6 cellular contexts compared by ENCODE assay signal in genomic region chr10:13767148-13767547, GRCh38.
DNase-seq lines count a peak whose midpoint lies in the region; ATAC-seq and TF ChIP-seq lines count a peak whose summit lies in the region.
"Not testable (repeated sequence)": the region's sequence is repeated elsewhere in the genome, so short reads cannot be mapped to it uniquely, and the experiment has no call there.

No MANE protein-coding gene starts in this region.

- not testable (repeated sequence) for TF ChIP-seq CTCF in HFFc6 (IDR thresholded peaks at IDR 0.05); body of pancreas (IDR thresholded peaks at IDR 0.05); endothelial cell (IDR thresholded peaks at IDR 0.05; ENCODE audit: unreplicated experiment); mesothelial cell of epicardium (IDR thresholded peaks at IDR 0.05; ENCODE audit: unreplicated experiment)

- H3K4ac ChIP-seq in mesenchymal stem cell (ENCODE audit: low read depth in 1 of 2, low read length in 2 of 2); trophoblast cell (ENCODE audit: low read depth, low read length): not testable (repeated sequence)

- H3K14ac ChIP-seq in mesenchymal stem cell (ENCODE audit: low read length in 2 of 2); trophoblast cell (ENCODE audit: low read length): not testable (repeated sequence)

- not testable (repeated sequence) for H4K91ac ChIP-seq in mesenchymal stem cell (ENCODE audit: low read length); trophoblast cell (ENCODE audit: low read depth, low read length)

- not testable (repeated sequence) for H3K4me2 ChIP-seq in mesenchymal stem cell (ENCODE audit: low read length, poor library complexity, severe bottlenecking); trophoblast cell (ENCODE audit: low read length)

- not testable (repeated sequence) for H4K8ac ChIP-seq in mesenchymal stem cell (ENCODE audit: low read length); trophoblast cell (ENCODE audit: low read depth, low read length)

- H2AK5ac ChIP-seq in mesenchymal stem cell (ENCODE audit: low read length, severe bottlenecking) = peak overlapping the region; percentile 90
- not testable (repeated sequence) for H2AK5ac ChIP-seq in trophoblast cell (ENCODE audit: low read length)

- H3K36me3 Mint-ChIP-seq in HFFc6 (ENCODE audit: low read depth) = peaks cover 56% of the 10 kb centered on the region
- H3K36me3 Mint-ChIP-seq in endothelial cell (ENCODE audit: low read depth, unreplicated experiment) = peaks cover 13% of the 10 kb centered on the region
- not testable (repeated sequence) for H3K36me3 Mint-ChIP-seq in mesothelial cell of epicardium

- peak overlapping the region in 3 of 4 donors; percentile 22 to 83 (median 36) for H3K27ac ChIP-seq in body of pancreas
- peak overlapping the region; percentile 28 for H3K27ac ChIP-seq in mesenchymal stem cell (ENCODE audit: low read length, poor library complexity, severe bottlenecking)
- peak overlapping the region; percentile 24 for H3K27ac ChIP-seq in trophoblast cell (ENCODE audit: low read depth, low read length)

- H3K27ac Mint-ChIP-seq in HFFc6 (peak overlapping the region; percentile 45; the same call in 1 of the 2 replicates), mesothelial cell of epicardium (peak overlapping the region; percentile 83)
- not testable (repeated sequence) for H3K27ac Mint-ChIP-seq in endothelial cell (ENCODE audit: unreplicated experiment)

- H3K4me1 Mint-ChIP-seq in HFFc6 (ENCODE audit: low read depth) (peaks cover 66% of the 10 kb centered on the region), mesothelial cell of epicardium (peaks cover 32% of the 10 kb centered on the region)
- not testable (repeated sequence) for H3K4me1 Mint-ChIP-seq in endothelial cell (ENCODE audit: unreplicated experiment)

- H3K4me3 Mint-ChIP-seq in HFFc6, mesothelial cell of epicardium: not testable (repeated sequence)
- peak overlapping the region; percentile 47 for H3K4me3 Mint-ChIP-seq in endothelial cell (ENCODE audit: unreplicated experiment)

- H3K36me3 ChIP-seq in body of pancreas (replicated peaks in 1 of 2; ENCODE audit: insufficient read depth in 1 of 2, low read depth in 2 of 2); mesenchymal stem cell (ENCODE audit: control insufficient read depth in 1 of 2, insufficient read depth in 2 of 2, low read depth in 1 of 2, low read length in 2 of 2); trophoblast cell (ENCODE audit: control insufficient read depth in 1 of 2, insufficient read depth in 2 of 2, low read length in 2 of 2): not testable (repeated sequence)

- DNase-seq in HFFc6; body of pancreas; endothelial cell (ENCODE audit: low spot score); mesenchymal stem cell; mesothelial cell of epicardium (ENCODE audit: low spot score in 2 of 2, unreplicated experiment in 2 of 2): not testable (repeated sequence)
- peak; percentile 91 to 93 for DNase-seq in trophoblast cell

- not testable (repeated sequence) for H3K27me3 ChIP-seq in body of pancreas; mesenchymal stem cell (ENCODE audit: control insufficient read depth in 1 of 2, insufficient read depth in 1 of 2, low read length in 2 of 2); trophoblast cell (ENCODE audit: insufficient read depth, low read length)

- not testable (repeated sequence) for H3K27me3 Mint-ChIP-seq in HFFc6 (ENCODE audit: insufficient read depth); endothelial cell (ENCODE audit: unreplicated experiment); mesothelial cell of epicardium (ENCODE audit: low read depth)

- H3K23ac ChIP-seq in mesenchymal stem cell (ENCODE audit: low read length in 2 of 2); trophoblast cell (ENCODE audit: low read length): not testable (repeated sequence)

- intact Hi-C loops in body of pancreas (cut with DNase I) = not testable (repeated sequence)

- H3K9ac ChIP-seq in mesenchymal stem cell (ENCODE audit: low read length); trophoblast cell (ENCODE audit: low read length): not testable (repeated sequence)

- not testable (repeated sequence) for H3K79me1 ChIP-seq in mesenchymal stem cell (replicated peaks; ENCODE audit: low read length, poor library complexity, severe bottlenecking); trophoblast cell (ENCODE audit: low read length)

- TF ChIP-seq POLR2A in body of pancreas (IDR thresholded peaks at IDR 0.05) = not testable (repeated sequence)

- H3K4me3 ChIP-seq in body of pancreas; mesenchymal stem cell (ENCODE audit: insufficient read depth in 1 of 2, low read depth in 1 of 2, low read length in 2 of 2); trophoblast cell (ENCODE audit: low read depth, low read length): not testable (repeated sequence)

- not testable (repeated sequence) for H3K79me2 ChIP-seq in trophoblast cell (ENCODE audit: control insufficient read depth, insufficient read depth, low read length, poor library complexity)

- H4K12ac ChIP-seq in trophoblast cell (ENCODE audit: low read depth, low read length) = not testable (repeated sequence)

- H3K4me1 ChIP-seq in body of pancreas (peaks cover 27% of the 10 kb centered on the region), mesenchymal stem cell (ENCODE audit: control insufficient read depth, insufficient read depth, low read depth, low read length) (peaks cover 20% of the 10 kb centered on the region)
- not testable (repeated sequence) for H3K4me1 ChIP-seq in trophoblast cell (ENCODE audit: control insufficient read depth in 1 of 2, insufficient read depth in 2 of 2, low read length in 2 of 2)

- not testable (repeated sequence) for H2AFZ ChIP-seq in mesenchymal stem cell (ENCODE audit: low read depth, low read length); trophoblast cell (ENCODE audit: insufficient read depth, low read length, poor library complexity)

- not testable (repeated sequence) for H3K9me3 ChIP-seq in body of pancreas; mesenchymal stem cell (ENCODE audit: control insufficient read depth, low read length); trophoblast cell (ENCODE audit: insufficient read depth, low read depth, low read length)

- peak overlapping the region; percentile 81 for H2BK5ac ChIP-seq in mesenchymal stem cell (ENCODE audit: low read depth, low read length, poor library complexity, severe bottlenecking)
- H2BK5ac ChIP-seq in trophoblast cell (ENCODE audit: low read depth, low read length, poor library complexity) = not testable (repeated sequence)

- not testable (repeated sequence) for H3K9me3 Mint-ChIP-seq in HFFc6; endothelial cell (ENCODE audit: unreplicated experiment); mesothelial cell of epicardium

- not testable (repeated sequence) for H3K18ac ChIP-seq in mesenchymal stem cell (ENCODE audit: low read depth in 1 of 2, low read length in 2 of 2); trophoblast cell (ENCODE audit: low read length)

- not testable (repeated sequence) for ATAC-seq in body of pancreas

- not testable (repeated sequence) for H2BK120ac ChIP-seq in mesenchymal stem cell (ENCODE audit: low read depth, low read length); trophoblast cell (ENCODE audit: insufficient read depth, low read length, poor library complexity)

- not testable (repeated sequence) for H2BK12ac ChIP-seq in mesenchymal stem cell (ENCODE audit: low read length in 2 of 2); trophoblast cell (ENCODE audit: low read length)

- not testable (repeated sequence) for H2BK15ac ChIP-seq in mesenchymal stem cell (ENCODE audit: low read depth, poor library complexity, severe bottlenecking)

- 90 to 95% methylated on average over 5 of the region's 5 CpGs for WGBS in body of pancreas, 2 donors
- WGBS in mesenchymal stem cell = over 99% methylated on average over 5 of the region's 5 CpGs
- WGBS in trophoblast cell (ENCODE audit: extremely low coverage, insufficient coverage, insufficient read length) = no CpG with 5 or more reads among the region's 5 CpGs
